In the genomic region with DNA sequence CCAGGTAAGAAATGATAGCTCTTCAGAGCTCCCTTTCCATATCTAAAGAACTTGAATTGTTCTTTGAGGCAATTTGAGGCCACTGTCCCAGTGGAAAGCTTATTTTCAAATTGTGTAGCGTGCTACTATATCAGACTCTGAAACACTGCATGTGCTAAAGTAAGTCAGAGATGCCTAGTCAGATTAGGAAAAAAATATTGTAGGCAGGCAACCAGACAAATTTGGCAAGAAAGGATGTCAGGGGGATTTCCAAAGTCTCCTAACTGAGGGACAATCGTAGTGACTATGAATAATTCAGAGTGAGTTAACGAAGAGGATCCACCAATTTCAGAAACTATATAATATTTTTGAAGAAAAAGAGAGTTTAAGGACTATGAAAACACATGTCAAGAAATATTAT, we compare ENCODE assay signal across 13 cellular contexts.
A peak's percentile ranks its signal among the peaks of the same experiment; 100 is the strongest.
DNase-seq lines count a peak whose midpoint lies in the region; ATAC-seq and TF ChIP-seq lines count a peak whose summit lies in the region.
"Had no signal": no experiment of that assay in that cellular context is flagged by ENCODE, and none has a peak within 500 bp of the region (broad histone marks: within the 10 kb centered on the region; RNA-seq: fewer than 3 reads in every experiment).

No MANE protein-coding gene starts in this region.

- H3K9ac ChIP-seq in mammary epithelial cell (ENCODE audit: insufficient read depth, low read length): no peak overlapping the region

- TF ChIP-seq CTCF in breast epithelium (IDR thresholded peaks at IDR 0.05) (no peak), mammary epithelial cell (conservative IDR thresholded peaks at IDR 0.05 in 1 of 2, IDR thresholded peaks at IDR 0.05 in 1 of 2; ENCODE audit: extremely low read depth in 1 of 2, insufficient read depth in 1 of 2, low read depth in 1 of 2, low read length in 2 of 2) (no peak), lower lobe of right lung (IDR thresholded peaks at IDR 0.05) (no peak), tibial nerve (IDR thresholded peaks at IDR 0.05) (no peak)

- no peaks in the 10 kb centered on the region for H3K27me3 Mint-ChIP-seq in activated CD8-positive, alpha-beta T cell treated with anti-CD3 and anti-CD28 coated beads, Interleukin-2, amount 10 ng/mL, durations not matched to agents 7 days and 5 days (ENCODE audit: low read depth)

- DNase-seq in breast epithelium (ENCODE audit: low spot score in 2 of 2): no peak
- DNase-seq in mammary epithelial cell: no peak
- no peak for DNase-seq in activated CD8-positive, alpha-beta T cell treated with anti-CD3 and anti-CD28 coated beads, Interleukin-2, amount 10 ng/mL, durations not matched to agents 7 days and 5 days
- DNase-seq in lower lobe of right lung: no peak
- no peak for DNase-seq in tibial nerve (ENCODE audit: low spot score in 2 of 2)
- no peak for DNase-seq in stimulated activated CD4-positive, alpha-beta T cell treated with anti-CD3 and anti-CD28 coated beads, Interleukin-2, amount 100 ng/mL, for 48 hours
- no peak for DNase-seq in caudate nucleus (lab: John Stamatoyannopoulos, UW)
- DNase-seq: foreskin melanocyte; H7; stimulated activated CD4-positive, alpha-beta T cell treated with anti-CD3 and anti-CD28 coated beads, Interleukin-4, amount 100 ng/mL, for 4 hours; testis had no signal

- CTCF ChIA-PET in mammary epithelial cell (lab: Charles Lee; ENCODE audit: low non-redundant PET): no interaction called here
- CTCF ChIA-PET in activated CD8-positive, alpha-beta T cell treated with anti-CD3 and anti-CD28 coated beads, Interleukin-2, amount 10 ng/mL, durations not matched to agents 7 days and 5 days (lab: Charles Lee): interaction anchor here (0.7 to 5.3 kb wide), 12 partner anchors 9 to 280 kb away, joined by 3 to 29 read pairs (median 6); no protein-coding TSS in a partner anchor

- in situ Hi-C loops in mammary epithelial cell (cut with MboI; ENCODE audit: low sequenced_read_pairs in 2 of 2): no loop called here

- BruUV-seq in mammary epithelial cell (replicated peaks; lab: Mats Ljungman, UMichigan): no TSS peak

- WGBS in mammary epithelial cell (ENCODE audit: low coverage, missing lambda C conversion rate): 67% methylated on average over 3 of the region's 3 CpGs
- WGBS in tibial nerve, 2 donors: 44 to 56% methylated on average over 3 of the region's 3 CpGs

- no peaks in the 10 kb centered on the region for H3K79me2 ChIP-seq in mammary epithelial cell (ENCODE audit: insufficient read depth, low read length)

- no peaks in the 10 kb centered on the region for H4K20me1 ChIP-seq in mammary epithelial cell (ENCODE audit: insufficient read depth, low read length)

- no peaks in the 10 kb centered on the region for H3K4me1 ChIP-seq in breast epithelium
- peaks cover 43% of the 10 kb centered on the region for H3K4me1 ChIP-seq in mammary epithelial cell (ENCODE audit: insufficient read depth, low read length)
- peaks cover 51% of the 10 kb centered on the region for H3K4me1 ChIP-seq in lower lobe of right lung
- H3K4me1 ChIP-seq in tibial nerve: peaks cover 0 to 35% (median 15%) of the 10 kb centered on the region in 4 donors
- H3K4me1 ChIP-seq: testis had no signal

- TF ChIP-seq EP300 in tibial nerve (IDR thresholded peaks at IDR 0.05): no peak

- intact Hi-C loops in breast epithelium (cut with DNase I; ENCODE audit: low total_unique reads): no loop called here
- intact Hi-C loops in mammary epithelial cell (cut with micrococcal nuclease): no loop called here
- intact Hi-C loops in lower lobe of right lung (cut with DNase I): no loop called here

- no peak overlapping the region for H2AFZ ChIP-seq in mammary epithelial cell (ENCODE audit: low read depth, low read length)

- H3K9me3 Mint-ChIP-seq in activated CD8-positive, alpha-beta T cell treated with anti-CD3 and anti-CD28 coated beads, Interleukin-2, amount 10 ng/mL, durations not matched to agents 7 days and 5 days (ENCODE audit: insufficient read depth): no peaks in the 10 kb centered on the region

- H3K36me3 Mint-ChIP-seq in activated CD8-positive, alpha-beta T cell treated with anti-CD3 and anti-CD28 coated beads, Interleukin-2, amount 10 ng/mL, durations not matched to agents 7 days and 5 days (ENCODE audit: low read depth): peaks cover 22% of the 10 kb centered on the region

- no peak for ATAC-seq in activated CD8-positive, alpha-beta T cell treated with anti-CD3 and anti-CD28 coated beads, Interleukin-2, amount 10 ng/mL, durations not matched to agents 7 days and 5 days
- no peak for ATAC-seq in lower lobe of right lung
- no peak for ATAC-seq in HG03442 (IDR thresholded peaks at IDR 0.05; ENCODE audit: unreplicated experiment)
- ATAC-seq: K562 had no signal

- peaks cover 89% of the 10 kb centered on the region for H3K4me1 Mint-ChIP-seq in activated CD8-positive, alpha-beta T cell treated with anti-CD3 and anti-CD28 coated beads, Interleukin-2, amount 10 ng/mL, durations not matched to agents 7 days and 5 days (ENCODE audit: low read depth)

- H3K9me3 ChIP-seq in breast epithelium: no peaks in the 10 kb centered on the region
- H3K9me3 ChIP-seq in mammary epithelial cell (replicated peaks; ENCODE audit: insufficient read depth, low read length): no peaks in the 10 kb centered on the region
- H3K9me3 ChIP-seq in lower lobe of right lung: no peaks in the 10 kb centered on the region
- H3K9me3 ChIP-seq in tibial nerve: no peaks in the 10 kb centered on the region
- H3K9me3 ChIP-seq: testis had no signal

- peak overlapping the region; percentile 4 for H3K4me3 Mint-ChIP-seq in activated CD8-positive, alpha-beta T cell treated with anti-CD3 and anti-CD28 coated beads, Interleukin-2, amount 10 ng/mL, durations not matched to agents 7 days and 5 days

- H3K4me3 ChIP-seq in breast epithelium (no peak overlapping the region), mammary epithelial cell (replicated peaks in 1 of 3; ENCODE audit: insufficient read depth in 1 of 3, low read depth in 2 of 3, low read length in 3 of 3) (no peak overlapping the region), lower lobe of right lung (no peak overlapping the region), tibial nerve (no peak overlapping the region)
- H3K4me3 ChIP-seq: K562, testis had no signal

- H3K27ac ChIP-seq in breast epithelium: peak overlapping the region; percentile 4 to 21
- H3K27ac ChIP-seq in mammary epithelial cell (ENCODE audit: insufficient read depth, low read depth, low read length): no peak overlapping the region
- H3K27ac ChIP-seq in lower lobe of right lung: peak overlapping the region; percentile 79
- peak overlapping the region in 3 of 4 donors; percentile 41 to 50 (median 44) for H3K27ac ChIP-seq in tibial nerve
- H3K27ac ChIP-seq in caudate nucleus (ENCODE audit: low read depth, low read length): no peak overlapping the region
- H3K27ac ChIP-seq: testis had no signal

- no peaks in the 10 kb centered on the region for H3K27me3 ChIP-seq in breast epithelium
- no peaks in the 10 kb centered on the region for H3K27me3 ChIP-seq in mammary epithelial cell (ENCODE audit: insufficient read depth, low read length)
- H3K27me3 ChIP-seq in lower lobe of right lung (ENCODE audit: low read depth): no peaks in the 10 kb centered on the region
- H3K27me3 ChIP-seq in tibial nerve: no peaks in the 10 kb centered on the region
- H3K27me3 ChIP-seq: testis had no signal

- H3K27ac Mint-ChIP-seq in activated CD8-positive, alpha-beta T cell treated with anti-CD3 and anti-CD28 coated beads, Interleukin-2, amount 10 ng/mL, durations not matched to agents 7 days and 5 days: peak overlapping the region; percentile 96

- POLR2A ChIA-PET in activated CD8-positive, alpha-beta T cell treated with anti-CD3 and anti-CD28 coated beads, Interleukin-2, amount 10 ng/mL, durations not matched to agents 7 days and 5 days (lab: Charles Lee): interaction anchor here (0.7 to 2.5 kb wide), 8 partner anchors 22 to 429 kb away, joined by 3 to 28 read pairs (median 4); partner anchors contain the start of genes PTGER4 and RPL37

- H3K4me2 ChIP-seq in mammary epithelial cell (ENCODE audit: insufficient read depth, low read depth, low read length): no peak overlapping the region

- H3K36me3 ChIP-seq in breast epithelium (no peaks in the 10 kb centered on the region), mammary epithelial cell (ENCODE audit: insufficient read depth, low read length) (no peaks in the 10 kb centered on the region), lower lobe of right lung (no peaks in the 10 kb centered on the region), tibial nerve (no peaks in the 10 kb centered on the region)

- no peak for TF ChIP-seq POLR2A in breast epithelium (IDR thresholded peaks at IDR 0.05)
- TF ChIP-seq POLR2A in tibial nerve (IDR thresholded peaks at IDR 0.05): no peak

- dilution Hi-C loops in mammary epithelial cell (cut with HindIII; ENCODE audit: low sequenced_read_pairs): loop anchor here (25.0 kb wide), 1 partner anchor 281 kb away; the partner anchor contains the start of gene PTGER4

Comparison
In these comparisons a context has a peak if more than half of its experiments do, and no peak if none do; other contexts are left out.
1. H3K27ac ChIP-seq: peak in breast epithelium (2 of 2), lower lobe of right lung (single experiment) and tibial nerve (3 of 4); none in mammary epithelial cell (single experiment) and caudate nucleus (single experiment).